Comparison of ENCODE assay signal across 14 cellular contexts in genomic region chr4:69296356-69296755, GRCh38. TPM values are rescaled to one million over a fixed set of nuclear protein-coding genes. Genes with fewer than 3 reads are reported as not detected.
"Had no signal": no experiment of that assay in that cellular context is flagged by ENCODE, and none has a peak within 500 bp of the region (broad histone marks: within the 10 kb centered on the region; RNA-seq: fewer than 3 reads in every experiment).

No MANE protein-coding gene starts in this region.

RNA-seq across cellular contexts. Expression of gene UGT2B28, which starts 16.1 kb away (rescaled TPM):
- total RNA-seq: activated B cell treated with CpG ODN at 0.5 μM for 24 hours; activated CD4-positive, alpha-beta memory T cell treated with anti-CD3 and anti-CD28 coated beads for 36 hours; activated CD4-positive, alpha-beta memory T cell treated with anti-CD3 and anti-CD28 coated beads, Interleukin-2, amount 10 ng/mL, durations not matched to agents 7 days and 5 days; activated CD4-positive, alpha-beta T cell treated with anti-CD3 and anti-CD28 coated beads for 36 hours; activated CD4-positive, alpha-beta T cell treated with anti-CD3 and anti-CD28 coated beads, Interleukin-2, amount 10 ng/mL, durations not matched to agents 24 days and 14 days; activated CD4-positive, alpha-beta T cell treated with anti-CD3 and anti-CD28 coated beads, Interleukin-2, amount 10 ng/mL, durations not matched to agents 7 days and 5 days; activated CD8-positive, alpha-beta memory T cell treated with anti-CD3 and anti-CD28 coated beads for 36 hours; activated CD8-positive, alpha-beta memory T cell treated with anti-CD3 and anti-CD28 coated beads, Interleukin-2, amount 10 ng/mL, durations not matched to agents 7 days and 5 days; activated CD8-positive, alpha-beta T cell treated with anti-CD3 and anti-CD28 coated beads for 36 hours; activated CD8-positive, alpha-beta T cell treated with anti-CD3 and anti-CD28 coated beads, Interleukin-2, amount 10 ng/mL, durations not matched to agents 7 days and 5 days; T-helper 1 cell treated with Interleukin-12 subunit alpha and Interleukin-12 subunit beta and Interleukin-4 antibody, amounts not matched to agents 30 ng/mL and 1 ng/mL, for 36 hours; T-helper 17 cell; T-helper 2 cell treated with Interferon-gamma antibody and Interleukin-4, amounts not matched to agents 100 ng/mL and 5 ng/mL, for 36 hours; WTC11 had no signal
